In genomic region chr14:68634346-68634745, GRCh38 we compare ENCODE assay signal across 17 cellular contexts.
A peak's percentile ranks its signal among the peaks of the same experiment; 100 is the strongest.
DNase-seq lines count a peak whose midpoint lies in the region; ATAC-seq, FAIRE-seq and TF ChIP-seq lines count a peak whose summit lies in the region.
"Had no signal": no experiment of that assay in that cellular context is flagged by ENCODE, and none has a peak within 500 bp of the region (broad histone marks: within the 10 kb centered on the region; RNA-seq: fewer than 3 reads in every experiment).

No MANE protein-coding gene starts in this region.

- no peaks in the 10 kb centered on the region for H3K9me3 Mint-ChIP-seq in activated naive CD8-positive, alpha-beta T cell treated with anti-CD3 and anti-CD28 coated beads for 36 hours
- H3K9me3 Mint-ChIP-seq: central memory CD8-positive, alpha-beta T cell; T-helper 2 cell treated with Interferon-gamma antibody and Interleukin-4, amounts not matched to agents 5 μg/mL and 100 μg/mL, for 36 hours had no signal

- ATAC-seq in GM21529 (IDR thresholded peaks at IDR 0.05; ENCODE audit: unreplicated experiment) = no peak

- DNase-seq in HTR-8/SVneo (ENCODE audit: insufficient read length, low spot score) = no peak
- peak; percentile 43 for DNase-seq in coronary artery (ENCODE audit: low spot score)
- DNase-seq in mucosa of gallbladder (ENCODE audit: low spot score) = peak; percentile 9
- no peak for DNase-seq in substantia nigra (lab: John Stamatoyannopoulos, UW)
- DNase-seq in T-helper 1 cell = no peak
- no peak for DNase-seq in activated naive CD8-positive, alpha-beta T cell treated with anti-CD3 and anti-CD28 coated beads for 36 hours
- DNase-seq: activated gamma-delta T cell, amniotic stem cell, MV-4-11, NCI-H2029 treated with DMSO at 0.1 percent for 48 hours, NCI-H446 treated with DMSO at 0.1 percent for 48 hours, Right ventricle myocardium superior had no signal

- H3K27ac ChIP-seq in coronary artery (no peak overlapping the region), substantia nigra (ENCODE audit: low read depth, low read length, poor library complexity, severe bottlenecking) (peak overlapping the region; percentile 91)

- H3K4me1 Mint-ChIP-seq in activated naive CD8-positive, alpha-beta T cell treated with anti-CD3 and anti-CD28 coated beads for 36 hours = peaks cover 3% of the 10 kb centered on the region
- H3K4me1 Mint-ChIP-seq: central memory CD8-positive, alpha-beta T cell had no signal

- H3K4me3 ChIP-seq in coronary artery = no peak overlapping the region
- H3K4me3 ChIP-seq: GM12878 had no signal

- H3K27me3 Mint-ChIP-seq in activated naive CD8-positive, alpha-beta T cell treated with anti-CD3 and anti-CD28 coated beads for 36 hours = no peaks in the 10 kb centered on the region
- H3K27me3 Mint-ChIP-seq: central memory CD8-positive, alpha-beta T cell had no signal

- H3K4me3 Mint-ChIP-seq in activated naive CD8-positive, alpha-beta T cell treated with anti-CD3 and anti-CD28 coated beads for 36 hours = no peak overlapping the region
- H3K4me3 Mint-ChIP-seq: central memory CD8-positive, alpha-beta T cell; T-helper 2 cell treated with Interferon-gamma antibody and Interleukin-4, amounts not matched to agents 5 μg/mL and 100 μg/mL, for 36 hours had no signal

- no peak for TF ChIP-seq CTCF in coronary artery (IDR thresholded peaks at IDR 0.05)

- FAIRE-seq in HTR-8/SVneo (lab: Jason Lieb, UNC) = peak; percentile 96
- FAIRE-seq: endometrium, GM12878 had no signal

- no peaks in the 10 kb centered on the region for H3K36me3 Mint-ChIP-seq in activated naive CD8-positive, alpha-beta T cell treated with anti-CD3 and anti-CD28 coated beads for 36 hours

- no peak overlapping the region for H3K27ac Mint-ChIP-seq in activated naive CD8-positive, alpha-beta T cell treated with anti-CD3 and anti-CD28 coated beads for 36 hours
- H3K27ac Mint-ChIP-seq: T-helper 2 cell treated with Interferon-gamma antibody and Interleukin-4, amounts not matched to agents 5 μg/mL and 100 μg/mL, for 36 hours had no signal

Comparison
In these comparisons a context has a peak if more than half of its experiments do, and no peak if none do; other contexts are left out.
1. DNase-seq: peak in coronary artery (single experiment) and mucosa of gallbladder (single experiment); none in HTR-8/SVneo (single experiment), substantia nigra (0 of 49), T-helper 1 cell (0 of 5) and activated naive CD8-positive, alpha-beta T cell treated with anti-CD3 and anti-CD28 coated beads for 36 hours (single experiment).